8 cellular contexts compared by ENCODE assay signal in the genomic region with DNA sequence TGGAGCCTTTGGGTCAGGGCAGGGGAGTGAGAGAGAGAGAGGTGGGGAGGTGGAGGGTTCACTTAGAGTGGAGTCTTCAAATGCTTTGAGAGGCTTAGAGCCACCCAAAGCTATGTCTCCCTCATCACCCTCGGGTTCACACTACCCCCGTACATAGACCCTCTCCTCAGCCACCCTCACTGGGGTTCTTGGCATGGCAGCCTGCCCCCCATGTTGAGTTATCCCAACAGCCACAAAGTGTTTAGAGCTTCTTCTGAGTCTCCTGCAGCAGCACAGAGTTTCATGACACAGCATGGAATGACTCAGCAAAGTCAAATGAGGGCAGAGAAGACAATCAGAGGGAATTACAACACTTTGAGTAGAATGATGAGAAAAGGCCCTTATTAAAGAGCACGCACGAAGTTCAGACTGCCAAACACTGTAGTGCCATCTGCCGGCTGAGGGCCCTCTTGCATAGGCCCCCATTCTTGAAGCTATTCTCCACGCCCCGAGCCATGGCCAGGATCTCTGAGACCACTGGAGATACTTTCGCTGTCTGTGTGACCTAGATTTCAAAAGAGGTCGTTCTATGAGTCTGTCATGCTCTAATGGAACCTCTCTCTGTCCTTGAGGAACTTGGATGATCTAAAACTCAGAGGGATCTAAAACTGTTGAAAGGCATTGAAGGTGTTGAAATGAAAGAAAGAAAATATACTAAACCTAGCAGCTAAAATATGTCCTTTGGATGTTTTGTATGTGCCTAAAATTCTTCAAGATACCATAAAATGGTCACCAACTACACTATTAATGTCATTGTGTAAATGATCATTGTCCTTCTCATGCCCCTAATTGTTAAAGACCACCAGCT.
A peak's percentile ranks its signal among the peaks of the same experiment; 100 is the strongest.
DNase-seq lines count a peak whose midpoint lies in the region; TF ChIP-seq lines count a peak whose summit lies in the region.

No MANE protein-coding gene starts in this region.

- H3K36me3 ChIP-seq in spleen = no peaks in the 10 kb centered on the region

- H3K36me3 Mint-ChIP-seq in HFFc6 (ENCODE audit: low read depth) (peaks cover 6% of the 10 kb centered on the region; the same call in 1 of the 2 replicates), brain (no peaks in the 10 kb centered on the region)
- H3K36me3 Mint-ChIP-seq in T-helper 2 cell treated with Interferon-gamma antibody and Interleukin-4, amounts not matched to agents 5 μg/mL and 100 μg/mL, for 36 hours (ENCODE audit: low read depth) = no peaks in the 10 kb centered on the region

- H3K9me3 ChIP-seq in spleen = no peaks in the 10 kb centered on the region

- WGBS in spleen, 5 donors = 16 to 36% (median 29%) methylated on average over 9 of the region's 9 CpGs

- DNase-seq in G401 (ENCODE audit: low spot score) = peak; percentile 79
- peak; percentile 97 for DNase-seq in HFFc6
- DNase-seq in NCI-H146 treated with DMSO at 0.1 percent for 48 hours (lab: John Stamatoyannopoulos, UW; ENCODE audit: unreplicated experiment) = peak; percentile 26
- peak; percentile 25 for DNase-seq in T-helper 2 cell treated with Interferon-gamma antibody and Interleukin-4, amounts not matched to agents 5 μg/mL and 100 μg/mL, for 36 hours (ENCODE audit: low spot score)
- peak; percentile 75 for DNase-seq in iPS-NIHi7 (ENCODE audit: extremely low spot score)
- peak; percentile 84 for DNase-seq in spleen
- no peak for DNase-seq in NCI-H1105 treated with DMSO at 0.1 percent for 48 hours (lab: John Stamatoyannopoulos, UW)

- H3K4me1 Mint-ChIP-seq in HFFc6 (ENCODE audit: low read depth) (peaks cover 50% of the 10 kb centered on the region), brain (peaks cover 36% of the 10 kb centered on the region)
- H3K4me1 Mint-ChIP-seq in T-helper 2 cell treated with Interferon-gamma antibody and Interleukin-4, amounts not matched to agents 5 μg/mL and 100 μg/mL, for 36 hours (ENCODE audit: low read depth) = peaks cover 10% of the 10 kb centered on the region

- peak overlapping the region in 1 of 8 donors; percentile 3 for H3K27ac ChIP-seq in spleen

- TF ChIP-seq POLR2A in spleen (IDR thresholded peaks at IDR 0.05) = no peak

- H3K9me3 Mint-ChIP-seq in HFFc6 (no peaks in the 10 kb centered on the region), brain (no peaks in the 10 kb centered on the region)
- H3K9me3 Mint-ChIP-seq in T-helper 2 cell treated with Interferon-gamma antibody and Interleukin-4, amounts not matched to agents 5 μg/mL and 100 μg/mL, for 36 hours = no peaks in the 10 kb centered on the region

- peak overlapping the region; percentile 91 for H3K27ac Mint-ChIP-seq in HFFc6
- H3K27ac Mint-ChIP-seq in T-helper 2 cell treated with Interferon-gamma antibody and Interleukin-4, amounts not matched to agents 5 μg/mL and 100 μg/mL, for 36 hours = no peak overlapping the region
- peak overlapping the region in 4 of 5 experiments; percentile 57 to 80 (median 78) for H3K27ac Mint-ChIP-seq in brain

- intact Hi-C loops in spleen (cut with DNase I; ENCODE audit: low total_unique reads) = loop anchor here (5.0 to 10.0 kb wide), 3 partner anchors 495 to 633 kb away; no protein-coding TSS in a partner anchor

- H3K27me3 ChIP-seq in spleen (replicated peaks in 1 of 7) = no peaks in the 10 kb centered on the region

- TF ChIP-seq CTCF in HFFc6 (IDR thresholded peaks at IDR 0.05) (peak; percentile 94), brain (conservative IDR thresholded peaks at IDR 0.05) (peak; percentile 62 to 76), spleen (IDR thresholded peaks at IDR 0.05 in 8 of 11, conservative IDR thresholded peaks at IDR 0.05 in 3 of 11) (peak; percentile 56 to 88 (median 78))

- H3K4me1 ChIP-seq in spleen = peaks cover 0 to 49% (median 22%) of the 10 kb centered on the region in 6 donors

- in situ Hi-C loops in G401 (cut with HindIII; ENCODE audit: low sequenced_read_pairs) = no loop called here

- H3K27me3 Mint-ChIP-seq in HFFc6 (ENCODE audit: insufficient read depth) = no peaks in the 10 kb centered on the region; the same call in 1 of the 2 replicates
- peaks cover 2% of the 10 kb centered on the region for H3K27me3 Mint-ChIP-seq in T-helper 2 cell treated with Interferon-gamma antibody and Interleukin-4, amounts not matched to agents 5 μg/mL and 100 μg/mL, for 36 hours (ENCODE audit: low read depth)
- no peaks in the 10 kb centered on the region for H3K27me3 Mint-ChIP-seq in brain

- H3K4me3 Mint-ChIP-seq in HFFc6 (peak overlapping the region; percentile 75), brain (no peak overlapping the region)
- H3K4me3 Mint-ChIP-seq in T-helper 2 cell treated with Interferon-gamma antibody and Interleukin-4, amounts not matched to agents 5 μg/mL and 100 μg/mL, for 36 hours = no peak overlapping the region

- no peak overlapping the region for H3K4me3 ChIP-seq in spleen
